1 cellular context compared by ENCODE assay signal in genomic region chr14:95157195-95157986, GRCh38.
A peak's percentile ranks its signal among the peaks of the same experiment; 100 is the strongest.
TF ChIP-seq lines count a peak whose summit lies in the region.

Gene DICER1, minus strand, starts transcription at chr14:95157529. Its CDS starts 24,071 bp downstream, at chr14:95133458.

TF ChIP-seq in HepG2, 621 proteins besides CTCF, POLR2A, EP300 and RAD21 (continued from another document and continues in another):
- TF ChIP-seq, protein P1, sequence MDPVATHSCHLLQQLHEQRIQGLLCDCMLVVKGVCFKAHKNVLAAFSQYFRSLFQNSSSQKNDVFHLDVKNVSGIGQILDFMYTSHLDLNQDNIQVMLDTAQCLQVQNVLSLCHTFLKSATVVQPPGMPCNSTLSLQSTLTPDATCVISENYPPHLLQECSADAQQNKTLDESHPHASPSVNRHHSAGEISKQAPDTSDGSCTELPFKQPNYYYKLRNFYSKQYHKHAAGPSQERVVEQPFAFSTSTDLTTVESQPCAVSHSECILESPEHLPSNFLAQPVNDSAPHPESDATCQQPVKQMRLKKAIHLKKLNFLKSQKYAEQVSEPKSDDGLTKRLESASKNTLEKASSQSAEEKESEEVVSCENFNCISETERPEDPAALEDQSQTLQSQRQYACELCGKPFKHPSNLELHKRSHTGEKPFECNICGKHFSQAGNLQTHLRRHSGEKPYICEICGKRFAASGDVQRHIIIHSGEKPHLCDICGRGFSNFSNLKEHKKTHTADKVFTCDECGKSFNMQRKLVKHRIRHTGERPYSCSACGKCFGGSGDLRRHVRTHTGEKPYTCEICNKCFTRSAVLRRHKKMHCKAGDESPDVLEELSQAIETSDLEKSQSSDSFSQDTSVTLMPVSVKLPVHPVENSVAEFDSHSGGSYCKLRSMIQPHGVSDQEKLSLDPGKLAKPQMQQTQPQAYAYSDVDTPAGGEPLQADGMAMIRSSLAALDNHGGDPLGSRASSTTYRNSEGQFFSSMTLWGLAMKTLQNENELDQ (CRISPR knock-in tag; IDR thresholded peaks at IDR 0.05; ENCODE audit: borderline replicate concordance): no peak
- TF ChIP-seq MAF1 (CRISPR knock-in tag; IDR thresholded peaks at IDR 0.05; ENCODE audit: borderline replicate concordance): no peak
- TF ChIP-seq, protein P2, sequence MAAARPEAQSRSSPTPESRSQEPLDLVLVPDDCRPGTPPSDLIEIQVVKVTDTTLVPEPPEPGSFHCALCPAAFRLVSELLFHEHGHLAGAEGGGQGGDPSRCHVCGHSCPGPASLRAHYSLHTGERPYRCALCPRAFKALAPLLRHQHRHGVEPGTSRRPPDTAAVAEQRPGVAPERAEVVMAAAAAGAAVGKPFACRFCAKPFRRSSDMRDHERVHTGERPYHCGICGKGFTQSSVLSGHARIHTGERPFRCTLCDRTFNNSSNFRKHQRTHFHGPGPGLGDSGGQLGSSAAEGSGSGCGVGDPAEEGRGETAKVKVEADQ (CRISPR knock-in tag; IDR thresholded peaks at IDR 0.05; ENCODE audit: borderline replicate concordance): 0 out of 2 replicates have a peak, but pooled peaks have one; percentile 29
- no peak for TF ChIP-seq ZEB1 (IDR thresholded peaks at IDR 0.05; ENCODE audit: insufficient replicate concordance, low read depth)
- TF ChIP-seq HOXA3 (CRISPR knock-in tag; IDR thresholded peaks at IDR 0.05): peak; percentile 75
- TF ChIP-seq GATAD2A (CRISPR knock-in tag; IDR thresholded peaks at IDR 0.05): 0 out of 2 replicates have a peak, but pooled peaks have one; percentile 15
- TF ChIP-seq HMGXB3 (CRISPR knock-in tag; IDR thresholded peaks at IDR 0.05; ENCODE audit: borderline replicate concordance): 0 out of 2 replicates have a peak, but pooled peaks have one; percentile 31
- 0 out of 2 replicates have a peak, but pooled peaks have one; percentile 75 for TF ChIP-seq ZSCAN20 (CRISPR knock-in tag; IDR thresholded peaks at IDR 0.05; ENCODE audit: borderline replicate concordance)
- no peak; the same call in 1 of the 2 replicates for TF ChIP-seq ZNF225 (CRISPR knock-in tag; IDR thresholded peaks at IDR 0.05)
- TF ChIP-seq ZNF768 (CRISPR knock-in tag; IDR thresholded peaks at IDR 0.05): peak; percentile 41; the same call in 1 of the 2 replicates
- TF ChIP-seq JUN (CRISPR knock-in tag; IDR thresholded peaks at IDR 0.05): no peak
- 0 out of 2 replicates have a peak, but pooled peaks have one; percentile 15 for TF ChIP-seq ZNF549 (CRISPR knock-in tag; IDR thresholded peaks at IDR 0.05)
- TF ChIP-seq, protein P3, sequence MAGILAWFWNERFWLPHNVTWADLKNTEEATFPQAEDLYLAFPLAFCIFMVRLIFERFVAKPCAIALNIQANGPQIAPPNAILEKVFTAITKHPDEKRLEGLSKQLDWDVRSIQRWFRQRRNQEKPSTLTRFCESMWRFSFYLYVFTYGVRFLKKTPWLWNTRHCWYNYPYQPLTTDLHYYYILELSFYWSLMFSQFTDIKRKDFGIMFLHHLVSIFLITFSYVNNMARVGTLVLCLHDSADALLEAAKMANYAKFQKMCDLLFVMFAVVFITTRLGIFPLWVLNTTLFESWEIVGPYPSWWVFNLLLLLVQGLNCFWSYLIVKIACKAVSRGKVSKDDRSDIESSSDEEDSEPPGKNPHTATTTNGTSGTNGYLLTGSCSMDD (CRISPR knock-in tag; IDR thresholded peaks at IDR 0.05): no peak
- TF ChIP-seq NFYB (CRISPR knock-in tag; IDR thresholded peaks at IDR 0.05): peak; percentile 94
- peak; percentile 95 for TF ChIP-seq PPARG (CRISPR knock-in tag; conservative IDR thresholded peaks at IDR 0.05)
- TF ChIP-seq YEATS4 (CRISPR knock-in tag; IDR thresholded peaks at IDR 0.05; ENCODE audit: borderline replicate concordance): peak; percentile 91
- no peak for TF ChIP-seq ZMYM3 (CRISPR knock-in tag; IDR thresholded peaks at IDR 0.05)
- peak; percentile 48; the same call in 1 of the 2 replicates for TF ChIP-seq PCBP1 (IDR thresholded peaks at IDR 0.05; ENCODE audit: borderline replicate concordance, low read depth, low read length)
- TF ChIP-seq, protein P4, sequence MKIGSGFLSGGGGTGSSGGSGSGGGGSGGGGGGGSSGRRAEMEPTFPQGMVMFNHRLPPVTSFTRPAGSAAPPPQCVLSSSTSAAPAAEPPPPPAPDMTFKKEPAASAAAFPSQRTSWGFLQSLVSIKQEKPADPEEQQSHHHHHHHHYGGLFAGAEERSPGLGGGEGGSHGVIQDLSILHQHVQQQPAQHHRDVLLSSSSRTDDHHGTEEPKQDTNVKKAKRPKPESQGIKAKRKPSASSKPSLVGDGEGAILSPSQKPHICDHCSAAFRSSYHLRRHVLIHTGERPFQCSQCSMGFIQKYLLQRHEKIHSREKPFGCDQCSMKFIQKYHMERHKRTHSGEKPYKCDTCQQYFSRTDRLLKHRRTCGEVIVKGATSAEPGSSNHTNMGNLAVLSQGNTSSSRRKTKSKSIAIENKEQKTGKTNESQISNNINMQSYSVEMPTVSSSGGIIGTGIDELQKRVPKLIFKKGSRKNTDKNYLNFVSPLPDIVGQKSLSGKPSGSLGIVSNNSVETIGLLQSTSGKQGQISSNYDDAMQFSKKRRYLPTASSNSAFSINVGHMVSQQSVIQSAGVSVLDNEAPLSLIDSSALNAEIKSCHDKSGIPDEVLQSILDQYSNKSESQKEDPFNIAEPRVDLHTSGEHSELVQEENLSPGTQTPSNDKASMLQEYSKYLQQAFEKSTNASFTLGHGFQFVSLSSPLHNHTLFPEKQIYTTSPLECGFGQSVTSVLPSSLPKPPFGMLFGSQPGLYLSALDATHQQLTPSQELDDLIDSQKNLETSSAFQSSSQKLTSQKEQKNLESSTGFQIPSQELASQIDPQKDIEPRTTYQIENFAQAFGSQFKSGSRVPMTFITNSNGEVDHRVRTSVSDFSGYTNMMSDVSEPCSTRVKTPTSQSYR (CRISPR knock-in tag; IDR thresholded peaks at IDR 0.05; ENCODE audit: borderline replicate concordance): peak; percentile 16; the same call in 1 of the 2 replicates
- peak; percentile 96 for TF ChIP-seq SPEN (CRISPR knock-in tag; IDR thresholded peaks at IDR 0.05; ENCODE audit: low read depth)
- TF ChIP-seq MLLT10 (CRISPR knock-in tag; IDR thresholded peaks at IDR 0.05): no peak
- TF ChIP-seq KLF13 (CRISPR knock-in tag; IDR thresholded peaks at IDR 0.05): no peak
- TF ChIP-seq SMAD1 (CRISPR knock-in tag; IDR thresholded peaks at IDR 0.05; ENCODE audit: borderline replicate concordance, low read depth): no peak
- no peak for TF ChIP-seq CEBPG (CRISPR knock-in tag; IDR thresholded peaks at IDR 0.05)
- peak; percentile 47; the same call in 1 of the 2 replicates for TF ChIP-seq TEF (CRISPR knock-in tag; IDR thresholded peaks at IDR 0.05)
- TF ChIP-seq, protein P5, sequence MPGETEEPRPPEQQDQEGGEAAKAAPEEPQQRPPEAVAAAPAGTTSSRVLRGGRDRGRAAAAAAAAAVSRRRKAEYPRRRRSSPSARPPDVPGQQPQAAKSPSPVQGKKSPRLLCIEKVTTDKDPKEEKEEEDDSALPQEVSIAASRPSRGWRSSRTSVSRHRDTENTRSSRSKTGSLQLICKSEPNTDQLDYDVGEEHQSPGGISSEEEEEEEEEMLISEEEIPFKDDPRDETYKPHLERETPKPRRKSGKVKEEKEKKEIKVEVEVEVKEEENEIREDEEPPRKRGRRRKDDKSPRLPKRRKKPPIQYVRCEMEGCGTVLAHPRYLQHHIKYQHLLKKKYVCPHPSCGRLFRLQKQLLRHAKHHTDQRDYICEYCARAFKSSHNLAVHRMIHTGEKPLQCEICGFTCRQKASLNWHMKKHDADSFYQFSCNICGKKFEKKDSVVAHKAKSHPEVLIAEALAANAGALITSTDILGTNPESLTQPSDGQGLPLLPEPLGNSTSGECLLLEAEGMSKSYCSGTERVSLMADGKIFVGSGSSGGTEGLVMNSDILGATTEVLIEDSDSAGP (CRISPR knock-in tag; IDR thresholded peaks at IDR 0.05; ENCODE audit: borderline replicate concordance): peak; percentile 84
- TF ChIP-seq LCORL (IDR thresholded peaks at IDR 0.05): peak; percentile 70; the same call in 1 of the 2 replicates
- peak; percentile 64; the same call in 1 of the 2 replicates for TF ChIP-seq LCORL (CRISPR knock-in tag; IDR thresholded peaks at IDR 0.05)
- TF ChIP-seq TFDP1 (CRISPR knock-in tag; IDR thresholded peaks at IDR 0.05; ENCODE audit: borderline replicate concordance): peak; percentile 71; the same call in 1 of the 2 replicates
- no peak; the same call in 1 of the 2 replicates for TF ChIP-seq ZNF451 (CRISPR knock-in tag; IDR thresholded peaks at IDR 0.05)
- peak; percentile 92 for TF ChIP-seq XRCC5 (optimal IDR thresholded peaks at IDR 0.05; ENCODE audit: low read length)
- TF ChIP-seq, protein P6, sequence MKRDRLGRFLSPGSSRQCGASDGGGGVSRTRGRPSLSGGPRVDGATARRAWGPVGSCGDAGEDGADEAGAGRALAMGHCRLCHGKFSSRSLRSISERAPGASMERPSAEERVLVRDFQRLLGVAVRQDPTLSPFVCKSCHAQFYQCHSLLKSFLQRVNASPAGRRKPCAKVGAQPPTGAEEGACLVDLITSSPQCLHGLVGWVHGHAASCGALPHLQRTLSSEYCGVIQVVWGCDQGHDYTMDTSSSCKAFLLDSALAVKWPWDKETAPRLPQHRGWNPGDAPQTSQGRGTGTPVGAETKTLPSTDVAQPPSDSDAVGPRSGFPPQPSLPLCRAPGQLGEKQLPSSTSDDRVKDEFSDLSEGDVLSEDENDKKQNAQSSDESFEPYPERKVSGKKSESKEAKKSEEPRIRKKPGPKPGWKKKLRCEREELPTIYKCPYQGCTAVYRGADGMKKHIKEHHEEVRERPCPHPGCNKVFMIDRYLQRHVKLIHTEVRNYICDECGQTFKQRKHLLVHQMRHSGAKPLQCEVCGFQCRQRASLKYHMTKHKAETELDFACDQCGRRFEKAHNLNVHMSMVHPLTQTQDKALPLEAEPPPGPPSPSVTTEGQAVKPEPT (CRISPR knock-in tag; IDR thresholded peaks at IDR 0.05; ENCODE audit: low read depth): no peak
- peak; percentile 75 for TF ChIP-seq GATAD1 (CRISPR knock-in tag; IDR thresholded peaks at IDR 0.05)
